In the genomic region with DNA sequence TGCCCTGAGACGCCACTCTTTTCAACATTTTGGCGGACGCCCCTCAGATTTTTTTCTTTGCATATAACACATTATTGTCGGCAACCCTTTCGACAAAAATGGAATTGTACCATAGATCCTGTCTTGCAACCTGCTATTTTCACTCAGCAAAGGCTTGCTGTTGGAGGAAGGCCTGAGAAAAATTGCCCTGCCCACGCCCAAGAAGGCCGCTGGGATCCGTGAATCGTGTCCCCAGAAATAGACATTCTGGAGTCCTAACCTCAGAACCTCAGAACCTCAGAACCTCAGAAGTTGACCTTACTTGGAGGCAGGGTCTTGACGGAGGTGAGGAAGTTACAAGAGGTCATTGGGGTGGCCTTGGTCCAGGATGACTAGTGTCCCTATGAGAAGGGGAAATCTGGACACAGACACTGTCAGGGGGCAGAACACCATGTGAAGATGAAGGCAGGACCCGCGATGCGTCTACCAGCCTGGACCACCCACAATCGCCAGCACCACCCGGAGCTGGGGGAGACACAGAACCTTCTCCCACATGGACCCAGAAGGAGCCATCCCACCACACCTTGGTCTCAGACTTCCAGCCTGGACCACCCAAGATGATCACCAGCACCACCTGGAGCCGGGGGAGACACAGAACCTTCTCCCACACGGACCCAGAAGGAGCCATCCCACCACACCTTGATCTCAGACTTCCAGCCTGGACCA, we compare ENCODE assay signal across 22 cellular contexts.
"Had no signal": no experiment of that assay in that cellular context is flagged by ENCODE, and none has a peak within 500 bp of the region (broad histone marks: within the 10 kb centered on the region; RNA-seq: fewer than 3 reads in every experiment).

No MANE protein-coding gene starts in this region.

- H3K27ac Mint-ChIP-seq: activated B cell treated with CpG ODN at 0.5 μM for 24 hours; activated CD4-positive, alpha-beta T cell treated with anti-CD3 and anti-CD28 coated beads, Interleukin-2, amount 10 ng/mL, durations not matched to agents 7 days and 5 days; activated naive CD4-positive, alpha-beta T cell treated with anti-CD3 and anti-CD28 coated beads for 36 hours; activated T-helper 2 cell treated with anti-CD3 and anti-CD28 coated beads, Interferon-gamma antibody, Interleukin-2, Interleukin-4, amounts not matched to agents 10 μg/mL and 5 μg/mL and 100 μg/mL, durations not matched to agents 14 hours and 24 hours and 36 hours; stimulated activated naive CD8-positive, alpha-beta T cell treated with anti-CD3 and anti-CD28 coated beads, Interleukin-15, Interleukin-2, amounts not matched to agents 100 ng/mL and 50 ng/mL, for 24 hours; T-helper 1 cell treated with Interleukin-12 subunit alpha and Interleukin-12 subunit beta and Interleukin-4 antibody, amounts not matched to agents 30 μg/mL and 1 μg/mL, for 36 hours had no signal

- H3K36me3 ChIP-seq: adrenal gland, cardiac muscle cell, neutrophil, uterus had no signal

- ATAC-seq: esophagus mucosa had no signal

- H3K4me3 Mint-ChIP-seq: activated B cell treated with CpG ODN at 0.5 μM for 24 hours; activated CD4-positive, alpha-beta T cell treated with anti-CD3 and anti-CD28 coated beads, Interleukin-2, amount 10 ng/mL, durations not matched to agents 7 days and 5 days; activated naive CD4-positive, alpha-beta T cell treated with anti-CD3 and anti-CD28 coated beads for 36 hours; stimulated activated naive CD8-positive, alpha-beta T cell treated with anti-CD3 and anti-CD28 coated beads, Interleukin-15, Interleukin-2, amounts not matched to agents 100 ng/mL and 50 ng/mL, for 24 hours; T-helper 1 cell treated with Interleukin-12 subunit alpha and Interleukin-12 subunit beta and Interleukin-4 antibody, amounts not matched to agents 30 μg/mL and 1 μg/mL, for 36 hours had no signal

- DNase-seq: activated B cell treated with CpG ODN at 0.5 μM for 24 hours; activated CD4-positive, alpha-beta T cell treated with anti-CD3 and anti-CD28 coated beads, Interleukin-2, amount 10 ng/mL, durations not matched to agents 7 days and 5 days; activated CD8-positive, alpha-beta memory T cell treated with anti-CD3 and anti-CD28 coated beads for 24 hours; activated naive CD4-positive, alpha-beta T cell treated with anti-CD3 and anti-CD28 coated beads for 36 hours; activated T-cell treated with anti-CD3 and anti-CD28 coated beads for 4 hours; adrenal gland; mesendoderm; SIG-M5; small intestine; stimulated activated CD4-positive, alpha-beta T cell treated with anti-CD3 and anti-CD28 coated beads, Interleukin-4, amount 100 ng/mL, for 4 hours; stimulated activated CD8-positive, alpha-beta memory T cell treated with anti-CD3 and anti-CD28 coated beads, Interleukin-4, amount 100 ng/mL, for 48 hours; testis; uterus had no signal

- FAIRE-seq: endometrium, keratinocyte, small intestine, TTC549 had no signal

- H3K27me3 ChIP-seq: adrenal gland, cardiac muscle cell, testis, uterus had no signal

- H3K9me3 ChIP-seq: adrenal gland, neutrophil, testis had no signal

- H3K27me3 Mint-ChIP-seq: activated B cell treated with CpG ODN at 0.5 μM for 24 hours; activated CD4-positive, alpha-beta T cell treated with anti-CD3 and anti-CD28 coated beads, Interleukin-2, amount 10 ng/mL, durations not matched to agents 7 days and 5 days; stimulated activated naive CD8-positive, alpha-beta T cell treated with anti-CD3 and anti-CD28 coated beads, Interleukin-15, Interleukin-2, amounts not matched to agents 100 ng/mL and 50 ng/mL, for 24 hours had no signal

- H3K4me1 Mint-ChIP-seq: activated CD4-positive, alpha-beta T cell treated with anti-CD3 and anti-CD28 coated beads, Interleukin-2, amount 10 ng/mL, durations not matched to agents 7 days and 5 days had no signal

- H3K27ac ChIP-seq: adrenal gland, cardiac muscle cell, neutrophil, testis, uterus had no signal

- H3K4me3 ChIP-seq: adrenal gland, cardiac muscle cell, testis, uterus had no signal

- H3K4me1 ChIP-seq: adrenal gland, uterus had no signal
